ENCODE assay signal across 12 cellular contexts in the genomic region with DNA sequence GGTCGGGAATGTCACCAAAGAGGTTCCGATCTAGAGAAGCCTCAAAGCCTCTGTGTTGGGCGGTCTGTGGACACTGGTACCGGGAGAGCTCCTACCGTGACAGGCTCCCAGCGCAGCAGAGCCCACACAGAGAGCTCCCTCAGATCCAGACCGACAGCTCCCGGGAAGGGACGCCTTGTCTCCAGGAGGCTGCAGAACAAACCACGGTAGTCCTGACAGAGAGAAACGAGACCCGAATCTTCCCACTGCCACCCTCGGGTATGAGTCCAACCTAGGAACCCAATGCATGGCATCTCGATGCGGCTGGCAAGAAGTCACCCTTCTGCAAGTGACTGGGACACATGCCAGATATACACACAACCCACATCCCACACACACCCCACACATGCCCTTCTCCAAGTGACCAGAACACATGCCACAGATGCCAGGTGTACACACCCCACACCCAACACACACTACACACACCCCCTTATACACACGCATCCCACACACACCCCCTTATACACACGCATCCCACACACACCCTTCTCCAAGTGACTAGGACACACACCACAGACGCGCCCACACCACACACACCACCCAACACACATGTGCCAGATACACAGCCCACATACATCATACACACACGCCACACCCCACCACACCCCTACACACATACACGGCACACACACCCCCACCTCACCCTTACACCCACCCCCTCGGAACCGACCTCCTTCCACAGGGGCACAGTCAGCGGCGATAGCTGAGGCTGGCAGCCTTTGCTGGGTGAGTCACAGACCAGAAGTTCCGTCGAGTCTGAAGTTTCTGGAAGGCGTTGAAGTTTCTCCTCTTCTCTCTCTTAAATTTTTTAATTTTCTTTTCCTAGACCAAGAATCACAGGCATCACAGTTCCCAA. TPM values are rescaled to one million over a fixed set of nuclear protein-coding genes. Genes with fewer than 3 reads are reported as not detected.
DNase-seq lines count a peak whose midpoint lies in the region; ATAC-seq, FAIRE-seq and TF ChIP-seq lines count a peak whose summit lies in the region.
"Had no signal": no experiment of that assay in that cellular context is flagged by ENCODE, and none has a peak within 500 bp of the region (broad histone marks: within the 10 kb centered on the region; RNA-seq: fewer than 3 reads in every experiment).

No MANE protein-coding gene starts in this region.

- ATAC-seq in activated CD4-positive, alpha-beta T cell treated with anti-CD3 and anti-CD28 coated beads for 36 hours: peak; percentile 27

- TF ChIP-seq CTCF in bronchial epithelial cell (IDR thresholded peaks at IDR 0.05; ENCODE audit: insufficient read depth, low read length, severe bottlenecking): no peak

- H3K23ac ChIP-seq in neuronal stem cell (ENCODE audit: low read depth, low read length, poor library complexity): peak overlapping the region; percentile 85

- H3K18ac ChIP-seq in neuronal stem cell (ENCODE audit: low read length): no peak overlapping the region

- no peaks in the 10 kb centered on the region for H3K4me1 ChIP-seq in neuronal stem cell (ENCODE audit: control insufficient read depth in 2 of 2, insufficient read depth in 1 of 2, low read depth in 1 of 2, low read length in 2 of 2)

- H2AK5ac ChIP-seq in neuronal stem cell (ENCODE audit: low read depth, low read length): no peak overlapping the region

- no peaks in the 10 kb centered on the region for H3K27me3 Mint-ChIP-seq in activated CD4-positive, alpha-beta T cell treated with anti-CD3 and anti-CD28 coated beads for 36 hours
- H3K27me3 Mint-ChIP-seq: activated B cell treated with CpG ODN at 0.5 μM for 24 hours had no signal

- H2BK12ac ChIP-seq in neuronal stem cell (ENCODE audit: low read length): no peak overlapping the region

- H3K4me3 ChIP-seq in bronchial epithelial cell (ENCODE audit: low read depth, low read length): no peak overlapping the region
- no peak overlapping the region for H3K4me3 ChIP-seq in neuronal stem cell (ENCODE audit: low read length in 2 of 2)
- H3K4me3 ChIP-seq: PC-9, thoracic aorta had no signal

- no peak for FAIRE-seq in GM12891 (lab: Jason Lieb, UNC)
- peak; percentile 83 for FAIRE-seq in bronchial epithelial cell (lab: Jason Lieb, UNC)
- FAIRE-seq: A204.1 had no signal

- 100% methylated on average over 3 of the region's 28 CpGs; no CpG with 5 or more reads in 1 of the 2 donors for WGBS in neuronal stem cell (ENCODE audit: extremely low coverage in 2 of 2, insufficient read length in 2 of 2, insufficient replicate concordance in 1 of 2), 2 donors

- no peak overlapping the region for H2BK120ac ChIP-seq in neuronal stem cell (ENCODE audit: low read depth, low read length)

- intact Hi-C loops in activated CD4-positive, alpha-beta T cell treated with anti-CD3 and anti-CD28 coated beads for 36 hours (cut with DNase I, micrococcal nuclease): no loop called here

- peak overlapping the region; percentile 23 for H3K27ac Mint-ChIP-seq in activated CD4-positive, alpha-beta T cell treated with anti-CD3 and anti-CD28 coated beads for 36 hours

- CTCF ChIA-PET in activated CD4-positive, alpha-beta T cell treated with anti-CD3 and anti-CD28 coated beads for 36 hours (lab: Charles Lee): interaction anchor here (0.6 to 1.1 kb wide), 3 partner anchors 8 to 162 kb away, joined by 3 to 4 read pairs (median 4); no protein-coding TSS in a partner anchor

- H3K4me2 ChIP-seq in neuronal stem cell (ENCODE audit: insufficient read depth, low read length, poor library complexity, severe bottlenecking): no peak overlapping the region
- H3K4me2 ChIP-seq: PC-9 had no signal

- no peak overlapping the region for H3K4ac ChIP-seq in neuronal stem cell (ENCODE audit: low read length)

- H4K91ac ChIP-seq in neuronal stem cell (ENCODE audit: low read depth, low read length, poor library complexity): no peak overlapping the region

- no peaks in the 10 kb centered on the region for H3K9me3 Mint-ChIP-seq in activated CD4-positive, alpha-beta T cell treated with anti-CD3 and anti-CD28 coated beads for 36 hours (ENCODE audit: low read depth)
- H3K9me3 Mint-ChIP-seq: activated B cell treated with CpG ODN at 0.5 μM for 24 hours had no signal

- no peak overlapping the region for H3K27ac ChIP-seq in neuronal stem cell (replicated peaks; ENCODE audit: low read length)
- H3K27ac ChIP-seq: PC-9, thoracic aorta had no signal

- H2AFZ ChIP-seq in neuronal stem cell (ENCODE audit: low read length): no peak overlapping the region
- H2AFZ ChIP-seq: PC-9 had no signal

- peaks cover 44% of the 10 kb centered on the region for H3K4me1 Mint-ChIP-seq in activated CD4-positive, alpha-beta T cell treated with anti-CD3 and anti-CD28 coated beads for 36 hours

- no peak for TF ChIP-seq POLR2A in GM12891 (IDR thresholded peaks at IDR 0.05; ENCODE audit: low read depth, low read length)

- H2BK5ac ChIP-seq in neuronal stem cell (ENCODE audit: low read length): peak overlapping the region; percentile 78

- H3K14ac ChIP-seq in neuronal stem cell (ENCODE audit: low read length): no peak overlapping the region

- peaks cover 34% of the 10 kb centered on the region for H3K36me3 ChIP-seq in bronchial epithelial cell (ENCODE audit: control insufficient read depth, insufficient read depth, low read length)
- H3K36me3 ChIP-seq in neuronal stem cell (replicated peaks in 1 of 2; ENCODE audit: control insufficient read depth in 2 of 2, insufficient read depth in 2 of 2, low read length in 2 of 2): peaks cover 43 to 93% of the 10 kb centered on the region in 2 donors

- no peak overlapping the region for H3K4me3 Mint-ChIP-seq in activated CD4-positive, alpha-beta T cell treated with anti-CD3 and anti-CD28 coated beads for 36 hours
- H3K4me3 Mint-ChIP-seq: activated B cell treated with CpG ODN at 0.5 μM for 24 hours had no signal

- H3K27me3 ChIP-seq in bronchial epithelial cell (ENCODE audit: control insufficient read depth, insufficient read depth, low read length) (no peaks in the 10 kb centered on the region), neuronal stem cell (ENCODE audit: control insufficient read depth in 3 of 3, insufficient read depth in 3 of 3, low read depth in 1 of 3, low read length in 3 of 3) (no peaks in the 10 kb centered on the region)

- no peak overlapping the region for H3K9ac ChIP-seq in neuronal stem cell (ENCODE audit: low read depth, low read length, poor library complexity)

- no peak overlapping the region for H2BK15ac ChIP-seq in neuronal stem cell (ENCODE audit: low read length)

- peaks cover 73% of the 10 kb centered on the region for H3K36me3 Mint-ChIP-seq in activated CD4-positive, alpha-beta T cell treated with anti-CD3 and anti-CD28 coated beads for 36 hours (ENCODE audit: low read depth)

- no peaks in the 10 kb centered on the region for H3K9me3 ChIP-seq in neuronal stem cell (replicated peaks in 1 of 2; ENCODE audit: control insufficient read depth in 2 of 2, insufficient read depth in 1 of 2, low read depth in 1 of 2, low read length in 2 of 2)
- H3K9me3 ChIP-seq: thoracic aorta had no signal

- POLR2A ChIA-PET in activated CD4-positive, alpha-beta T cell treated with anti-CD3 and anti-CD28 coated beads for 36 hours (lab: Charles Lee): no interaction called here

- peaks cover 5% of the 10 kb centered on the region for H3K79me1 ChIP-seq in neuronal stem cell (ENCODE audit: low read depth, low read length)

- H4K8ac ChIP-seq in neuronal stem cell (ENCODE audit: low read depth, low read length): no peak overlapping the region

- no peak for DNase-seq in activated CD4-positive, alpha-beta T cell treated with anti-CD3 and anti-CD28 coated beads for 36 hours
- no peak for DNase-seq in activated CD4-positive, alpha-beta T cell treated with anti-CD3 and anti-CD28 coated beads for 48 hours
- DNase-seq in GM12891 (ENCODE audit: insufficient read length, low spot score) (no peak), bronchial epithelial cell (ENCODE audit: low read depth) (peak; percentile 67), neuronal stem cell (ENCODE audit: low spot score) (no peak), NCI-H774 (lab: John Stamatoyannopoulos, UW) (no peak), NCI-H2107 treated with DMSO at 0.1 percent for 48 hours (lab: John Stamatoyannopoulos, UW; ENCODE audit: unreplicated experiment) (no peak), NCI-H1436 treated with DMSO at 0.1 percent for 48 hours (lab: John Stamatoyannopoulos, UW) (no peak)
- DNase-seq: activated B cell treated with CpG ODN at 0.5 μM for 24 hours, PC-9 had no signal

TF ChIP-seq in GM12891, 5 proteins besides CTCF, POLR2A, EP300 and RAD21:
- no peak for TF ChIP-seq POU2F2 (IDR thresholded peaks at IDR 0.05; ENCODE audit: low read depth, low read length)
- no peak for TF ChIP-seq PAX5 (IDR thresholded peaks at IDR 0.05; ENCODE audit: insufficient read depth, low read length, severe bottlenecking)
- TF ChIP-seq POLR2AphosphoS5 (IDR thresholded peaks at IDR 0.05; ENCODE audit: low read depth, low read length): 0 out of 2 replicates have a peak, but pooled peaks have one; percentile 22

RNA-seq across cellular contexts. Expression of gene CYTH1, which starts 15.9 kb away (rescaled TPM):
- total RNA-seq in activated CD4-positive, alpha-beta T cell treated with anti-CD3 and anti-CD28 coated beads for 36 hours: 100 to 1,000 TPM; 109 to 130 TPM
- polyA plus RNA-seq in GM12891 (2012; ENCODE audit: low read depth, missing spikeins): 171 TPM
- 35.5 and 44.8 TPM in 2 replicates for total RNA-seq in bronchial epithelial cell
- polyA plus RNA-seq in neuronal stem cell (2013, experiment 1 of 2): 13.3 TPM
- polyA plus RNA-seq in neuronal stem cell (2013, experiment 2 of 2): 13.8 TPM

RNA-seq across cellular contexts. Expression of gene USP36, which starts 42.7 kb away (rescaled TPM):
- total RNA-seq in activated CD4-positive, alpha-beta T cell treated with anti-CD3 and anti-CD28 coated beads for 36 hours: 10 to 100 TPM; 90.1 to 92.5 TPM
- polyA plus RNA-seq in GM12891 (2012; ENCODE audit: low read depth, missing spikeins): 27.4 TPM
- 18.8 and 21.6 TPM in 2 replicates for total RNA-seq in bronchial epithelial cell
- polyA plus RNA-seq in neuronal stem cell (2013, experiment 1 of 2): 21.1 TPM
- 23.6 TPM for polyA plus RNA-seq in neuronal stem cell (2013, experiment 2 of 2)
